In the genomic region with DNA sequence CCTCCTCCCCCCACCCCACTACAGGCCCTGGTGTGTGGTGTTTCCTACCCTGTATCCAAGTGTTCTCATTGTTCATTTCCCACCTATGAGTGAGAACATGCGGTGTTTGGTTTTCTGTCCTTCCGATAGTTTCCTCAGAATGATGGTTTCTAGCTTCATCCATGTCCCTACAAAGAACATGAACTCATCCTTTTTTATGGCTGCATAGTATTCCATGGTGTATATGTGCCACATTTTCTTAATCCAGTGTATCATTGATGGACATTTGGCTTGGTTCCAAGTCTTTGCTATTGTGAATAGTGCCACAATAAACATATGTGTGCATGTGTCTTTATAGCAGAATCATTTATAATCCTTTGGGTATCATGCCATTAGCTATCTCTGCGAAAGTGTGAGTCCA, we compare ENCODE assay signal across 15 cellular contexts. TPM values are rescaled to one million over a fixed set of nuclear protein-coding genes. Genes with fewer than 3 reads are reported as not detected.
"Had no signal": no experiment of that assay in that cellular context is flagged by ENCODE, and none has a peak within 500 bp of the region (broad histone marks: within the 10 kb centered on the region; RNA-seq: fewer than 3 reads in every experiment).

No MANE protein-coding gene starts in this region.

RNA-seq across cellular contexts. Expression of gene OPN5, which starts 36.6 kb away (rescaled TPM):
- total RNA-seq: stomach, subcutaneous adipose tissue, suprapubic skin, temporal lobe, thoracic aorta, thyroid gland, tibial nerve, transverse colon, upper lobe of left lung, upper lobe of right lung, ureter, uterus, vagina had no signal
- polyA plus RNA-seq: thymus, urinary bladder had no signal

RNA-seq across cellular contexts. Expression of gene ADGRF4, which starts 46.9 kb away (rescaled TPM):
- total RNA-seq: stomach, temporal lobe, thoracic aorta, tibial nerve, upper lobe of right lung had no signal
